In genomic region chr2:196365132-196365531, GRCh38 we compare ENCODE assay signal across 21 cellular contexts.
"Had no signal": no experiment of that assay in that cellular context is flagged by ENCODE, and none has a peak within 500 bp of the region (broad histone marks: within the 10 kb centered on the region; RNA-seq: fewer than 3 reads in every experiment).

No MANE protein-coding gene starts in this region.

- H3K27me3 Mint-ChIP-seq: progenitor cell of endocrine pancreas had no signal

- H3K27ac ChIP-seq: coronary artery, esophagus squamous epithelium, foreskin keratinocyte, pancreas, stomach, thoracic aorta, transverse colon had no signal

- H3K27ac Mint-ChIP-seq: mesothelial cell of epicardium, natural killer cell, progenitor cell of endocrine pancreas had no signal

- H3K4me3 Mint-ChIP-seq: mesothelial cell of epicardium, natural killer cell had no signal

- H3K4me1 ChIP-seq: foreskin keratinocyte, stomach, transverse colon had no signal

- H3K4me1 Mint-ChIP-seq: natural killer cell had no signal

- DNase-seq: central memory CD4-positive, alpha-beta T cell; effector memory CD4-positive, alpha-beta T cell; esophagus squamous epithelium; foreskin keratinocyte; head of caudate nucleus; hippocampal formation; left colon; natural killer cell; occipital lobe; pancreas; stimulated activated CD4-positive, alpha-beta T cell treated with anti-CD3 and anti-CD28 coated beads, Interleukin-2, amount 100 ng/mL, for 24 hours; stimulated activated CD4-positive, alpha-beta T cell treated with anti-CD3 and anti-CD28 coated beads, Interleukin-4, amount 100 ng/mL, for 4 hours; stimulated activated naive CD4-positive, alpha-beta T cell; stomach; substantia nigra; transverse colon had no signal

- H3K4me3 ChIP-seq: coronary artery, esophagus squamous epithelium, pancreas, stomach, thoracic aorta, transverse colon had no signal

- H3K27me3 ChIP-seq: esophagus squamous epithelium, foreskin keratinocyte, pancreas, stomach, transverse colon had no signal

- H3K36me3 ChIP-seq: esophagus squamous epithelium, pancreas, stomach, thoracic aorta, transverse colon had no signal

- H3K9me3 ChIP-seq: esophagus squamous epithelium, pancreas, transverse colon had no signal

- ATAC-seq: foreskin keratinocyte, left colon, natural killer cell, pancreas, sciatic nerve had no signal
